In the genomic region with DNA sequence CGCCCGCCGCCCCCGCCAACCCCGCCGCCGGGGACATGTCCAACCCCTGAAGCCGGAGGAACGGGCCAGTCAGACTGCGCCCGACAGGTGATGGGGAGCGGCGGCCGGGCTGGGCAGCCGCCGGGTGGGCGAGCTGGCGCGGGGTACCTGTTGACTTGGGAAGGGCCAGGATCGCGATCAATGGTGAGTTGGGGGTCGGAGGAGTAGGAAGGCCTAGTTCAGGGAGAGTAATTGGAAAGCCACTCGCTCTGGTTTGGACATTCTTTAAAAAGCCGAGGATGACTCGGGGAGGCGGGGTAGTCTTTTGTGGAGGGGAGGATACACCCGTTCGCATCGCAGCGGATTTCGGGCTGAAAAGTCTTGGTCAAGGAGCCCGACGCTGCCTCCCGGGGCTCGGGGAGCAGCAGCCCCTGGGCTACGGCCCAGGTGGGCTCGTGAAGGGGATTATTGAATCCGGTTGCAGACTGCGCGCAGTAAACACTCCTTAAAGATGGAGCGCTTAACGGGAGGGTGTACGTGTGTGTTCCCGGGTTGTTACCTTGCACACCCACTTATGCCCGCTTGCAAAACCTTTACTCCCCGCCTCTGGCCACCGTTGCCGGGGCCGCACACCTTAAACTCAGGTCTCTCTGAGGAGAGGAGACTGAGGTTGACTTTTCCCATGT, we compare ENCODE assay signal across 8 cellular contexts.
DNase-seq lines count a peak whose midpoint lies in the region; ATAC-seq and TF ChIP-seq lines count a peak whose summit lies in the region.

No MANE protein-coding gene starts in this region.

- ATAC-seq in GM18867 (IDR thresholded peaks at IDR 0.05; ENCODE audit: unreplicated experiment) = peak; percentile 16
- ATAC-seq in effector memory CD8-positive, alpha-beta T cell (replicated peaks) = peak; percentile 9
- peak; percentile 23 for ATAC-seq in memory B cell (ENCODE audit: low read depth)

- TF ChIP-seq CTCF in A673 (conservative IDR thresholded peaks at IDR 0.05; ENCODE audit: low read depth, low read length) (no peak), HL-60 (IDR thresholded peaks at IDR 0.05; ENCODE audit: insufficient read depth, low read length) (no peak), WERI-Rb-1 (IDR thresholded peaks at IDR 0.05; ENCODE audit: low read depth, low read length) (no peak)

- no peaks in the 10 kb centered on the region for H3K9me3 Mint-ChIP-seq in effector memory CD8-positive, alpha-beta T cell
- no peaks in the 10 kb centered on the region for H3K9me3 Mint-ChIP-seq in memory B cell

- peak overlapping the region; percentile 92 for H3K27ac Mint-ChIP-seq in effector memory CD8-positive, alpha-beta T cell
- H3K27ac Mint-ChIP-seq in memory B cell = peak overlapping the region; percentile 91

- H3K27ac ChIP-seq in A673 (ENCODE audit: low read depth, low read length, poor library complexity, severe bottlenecking) (peak overlapping the region; percentile 96), HL-60 (replicated peaks) (peak overlapping the region; percentile 98), WERI-Rb-1 (peak overlapping the region; percentile 93), subcutaneous abdominal adipose tissue (ENCODE audit: low read depth, low read length) (no peak overlapping the region)

- H3K4me3 Mint-ChIP-seq in effector memory CD8-positive, alpha-beta T cell = peak overlapping the region; percentile 94 to 96
- peak overlapping the region; percentile 97 for H3K4me3 Mint-ChIP-seq in memory B cell

- no peaks in the 10 kb centered on the region for H3K27me3 Mint-ChIP-seq in effector memory CD8-positive, alpha-beta T cell
- H3K27me3 Mint-ChIP-seq in memory B cell = no peaks in the 10 kb centered on the region

- intact Hi-C loops in A673 (cut with micrococcal nuclease; ENCODE audit: unreplicated experiment) = no loop called here

- H3K36me3 Mint-ChIP-seq in effector memory CD8-positive, alpha-beta T cell (ENCODE audit: insufficient read depth) = no peaks in the 10 kb centered on the region
- no peaks in the 10 kb centered on the region for H3K36me3 Mint-ChIP-seq in memory B cell

- H3K36me3 ChIP-seq in A673 (ENCODE audit: insufficient read depth, low read length, poor library complexity, severe bottlenecking) = no peaks in the 10 kb centered on the region
- H3K36me3 ChIP-seq in WERI-Rb-1 = no peaks in the 10 kb centered on the region; the same call in 1 of the 2 replicates
- no peaks in the 10 kb centered on the region for H3K36me3 ChIP-seq in subcutaneous abdominal adipose tissue (ENCODE audit: control insufficient read depth in 5 of 5, insufficient read depth in 5 of 5, low read length in 5 of 5)

- no TSS peak for BruUV-seq in A673 (replicated peaks; lab: Mats Ljungman, UMichigan)

- H3K9me3 ChIP-seq in A673 (ENCODE audit: low read depth, low read length, poor library complexity, severe bottlenecking) = no peaks in the 10 kb centered on the region
- H3K9me3 ChIP-seq in WERI-Rb-1 (ENCODE audit: severe bottlenecking) = peaks cover 4% of the 10 kb centered on the region
- H3K9me3 ChIP-seq in subcutaneous abdominal adipose tissue (ENCODE audit: control insufficient read depth in 5 of 5, low read length in 5 of 5) = no peaks in the 10 kb centered on the region

- CTCF ChIA-PET in A673 (lab: Charles Lee) = no interaction called here

- H3K4me1 ChIP-seq in A673 (ENCODE audit: insufficient read depth, low read length, poor library complexity, severe bottlenecking) = no peaks in the 10 kb centered on the region
- peaks cover 2 to 18% (median 16%) of the 10 kb centered on the region in 5 donors for H3K4me1 ChIP-seq in subcutaneous abdominal adipose tissue (ENCODE audit: control insufficient read depth in 5 of 5, insufficient read depth in 5 of 5, low read length in 5 of 5)

- peak; percentile 39 for DNase-seq in A673 (ENCODE audit: low spot score)
- peak in 1 of 2 experiments; percentile 14 for DNase-seq in HL-60 (ENCODE audit: low read depth in 1 of 2, low spot score in 1 of 2)
- peak; percentile 25 for DNase-seq in WERI-Rb-1
- peak; percentile 5 to 20 (median 13) for DNase-seq in effector memory CD8-positive, alpha-beta T cell
- peak; percentile 5 to 35 for DNase-seq in memory B cell (ENCODE audit: low spot score in 2 of 2)
- no peak for DNase-seq in NCI-H2196 (lab: John Stamatoyannopoulos, UW; ENCODE audit: unreplicated experiment)

- H3K27me3 ChIP-seq in A673 (replicated peaks; ENCODE audit: insufficient read depth, low read depth, low read length, poor library complexity) (no peaks in the 10 kb centered on the region), HL-60 (ENCODE audit: insufficient read depth, poor library complexity, severe bottlenecking) (no peaks in the 10 kb centered on the region), WERI-Rb-1 (ENCODE audit: insufficient read depth, low read depth, severe bottlenecking) (no peaks in the 10 kb centered on the region), subcutaneous abdominal adipose tissue (ENCODE audit: control insufficient read depth in 5 of 5, insufficient read depth in 4 of 5, low read length in 5 of 5) (no peaks in the 10 kb centered on the region)

- POLR2A ChIA-PET in A673 (lab: Charles Lee; ENCODE audit: low non-redundant PET) = no interaction called here

- peak overlapping the region; percentile 69 to 90 (median 77) for H3K9ac ChIP-seq in subcutaneous abdominal adipose tissue (ENCODE audit: low read length in 5 of 5)

- peak overlapping the region; percentile 94 for H3K4me3 ChIP-seq in A673 (ENCODE audit: low read depth, low read length, poor library complexity, severe bottlenecking)
- H3K4me3 ChIP-seq in HL-60 (replicated peaks; ENCODE audit: insufficient read depth, low read length) = peak overlapping the region; percentile 97
- peak overlapping the region; percentile 98 for H3K4me3 ChIP-seq in WERI-Rb-1 (ENCODE audit: low read depth, low read length)
- H3K4me3 ChIP-seq in subcutaneous abdominal adipose tissue (ENCODE audit: low read depth in 1 of 5, low read length in 5 of 5) = peak overlapping the region; percentile 81 to 93 (median 90)

- H3K4me1 Mint-ChIP-seq in effector memory CD8-positive, alpha-beta T cell (ENCODE audit: low read depth in 2 of 2) = peaks cover 22 to 23% of the 10 kb centered on the region in 2 donors
- peaks cover 16% of the 10 kb centered on the region for H3K4me1 Mint-ChIP-seq in memory B cell
